In genomic region chr19:45878043-45878794, GRCh38 we compare ENCODE assay signal across 13 cellular contexts. TPM values are rescaled to one million over a fixed set of nuclear protein-coding genes. Genes with fewer than 3 reads are reported as not detected.
DNase-seq lines count a peak whose midpoint lies in the region; ATAC-seq, FAIRE-seq and TF ChIP-seq lines count a peak whose summit lies in the region.
"Had no signal": no experiment of that assay in that cellular context is flagged by ENCODE, and none has a peak within 500 bp of the region (broad histone marks: within the 10 kb centered on the region; RNA-seq: fewer than 3 reads in every experiment).

No MANE protein-coding gene starts in this region.

- H3K36me3 ChIP-seq in kidney (ENCODE audit: control insufficient read depth in 1 of 2, insufficient read depth in 2 of 2, low read length in 2 of 2): no peaks in the 10 kb centered on the region

- DNase-seq in DMS53 (lab: John Stamatoyannopoulos, UW): peak; percentile 90
- no peak for DNase-seq in natural killer cell
- DNase-seq in SKM-1 treated with dmso at 0.1 percent for 144 hours (lab: John Stamatoyannopoulos, UW; ENCODE audit: unreplicated experiment): no peak
- DNase-seq in kidney: no peak
- no peak for DNase-seq in NCI-H2227 treated with DMSO at 0.1 percent for 48 hours (lab: John Stamatoyannopoulos, UW)
- DNase-seq: activated B cell treated with CpG ODN at 0.5 μM for 24 hours, DMS 273 treated with DMSO at 0.1 percent for 48 hours, NCI-H146, OCI-M1 had no signal

- H3K4me1 Mint-ChIP-seq in activated T-helper 17 cell treated with anti-CD3 and anti-CD28 coated beads, Interleukin-2, amount 50 U/mL, for 72 hours: peaks cover 27% of the 10 kb centered on the region
- H3K4me1 Mint-ChIP-seq in natural killer cell: peaks cover 2 to 23% of the 10 kb centered on the region in 2 donors

- no peak for FAIRE-seq in kidney (lab: Jason Lieb, UNC)

- peaks cover 12% of the 10 kb centered on the region for H3K27me3 Mint-ChIP-seq in activated T-helper 17 cell treated with anti-CD3 and anti-CD28 coated beads, Interleukin-2, amount 50 U/mL, for 72 hours
- peaks cover 0 to 28% of the 10 kb centered on the region in 2 donors for H3K27me3 Mint-ChIP-seq in natural killer cell (ENCODE audit: low read depth in 2 of 2)

- H3K36me3 Mint-ChIP-seq in activated T-helper 17 cell treated with anti-CD3 and anti-CD28 coated beads, Interleukin-2, amount 50 U/mL, for 72 hours (ENCODE audit: low read depth): peaks cover 2% of the 10 kb centered on the region
- H3K36me3 Mint-ChIP-seq in natural killer cell: no peaks in the 10 kb centered on the region

- H3K4me3 Mint-ChIP-seq in activated T-helper 17 cell treated with anti-CD3 and anti-CD28 coated beads, Interleukin-2, amount 50 U/mL, for 72 hours: peak overlapping the region; percentile 7
- H3K4me3 Mint-ChIP-seq in natural killer cell: no peak overlapping the region
- H3K4me3 Mint-ChIP-seq: activated B cell treated with CpG ODN at 0.5 μM for 24 hours had no signal

- H3K4me3 ChIP-seq in kidney (ENCODE audit: low read length in 2 of 2): no peak overlapping the region

- no peak for TF ChIP-seq CTCF in natural killer cell (IDR thresholded peaks at IDR 0.05)
- no peak for TF ChIP-seq CTCF in kidney (IDR thresholded peaks at IDR 0.05; ENCODE audit: borderline replicate concordance, extremely low read depth, insufficient read depth)

- no peaks in the 10 kb centered on the region for H3K9me3 ChIP-seq in kidney (ENCODE audit: control insufficient read depth in 1 of 2, low read length in 2 of 2)

- intact Hi-C loops in natural killer cell (cut with micrococcal nuclease) (no loop called here), kidney (cut with DNase I) (no loop called here)

- peak; percentile 82 for ATAC-seq in activated T-helper 17 cell treated with anti-CD3 and anti-CD28 coated beads, Interleukin-2, amount 50 U/mL, for 72 hours (replicated peaks)
- ATAC-seq in natural killer cell: peak in 2 of 3 donors; percentile 3 to 28

- no peaks in the 10 kb centered on the region for H3K9me3 Mint-ChIP-seq in activated T-helper 17 cell treated with anti-CD3 and anti-CD28 coated beads, Interleukin-2, amount 50 U/mL, for 72 hours
- no peaks in the 10 kb centered on the region for H3K9me3 Mint-ChIP-seq in natural killer cell
- H3K9me3 Mint-ChIP-seq: activated B cell treated with CpG ODN at 0.5 μM for 24 hours had no signal

- H3K27ac ChIP-seq in kidney (ENCODE audit: low read depth in 2 of 2, low read length in 2 of 2): peak overlapping the region in 1 of 2 donors; percentile 5

- peaks cover 10 to 16% of the 10 kb centered on the region in 2 donors for H3K4me1 ChIP-seq in kidney (ENCODE audit: control insufficient read depth in 1 of 2, insufficient read depth in 1 of 2, low read depth in 1 of 2, low read length in 2 of 2)

- peak overlapping the region; percentile 1 for H3K27ac Mint-ChIP-seq in activated T-helper 17 cell treated with anti-CD3 and anti-CD28 coated beads, Interleukin-2, amount 50 U/mL, for 72 hours
- H3K27ac Mint-ChIP-seq in natural killer cell: peak overlapping the region in 1 of 2 donors; percentile 1
- H3K27ac Mint-ChIP-seq: activated B cell treated with CpG ODN at 0.5 μM for 24 hours had no signal

- H3K9ac ChIP-seq in kidney (ENCODE audit: low read length in 2 of 2): no peak overlapping the region

RNA-seq across cellular contexts. Expression of gene IRF2BP1, which starts 7.7 kb away (rescaled TPM):
- 10 to 100 TPM; 13.5 to 16.4 TPM for total RNA-seq in activated T-helper 17 cell treated with anti-CD3 and anti-CD28 coated beads, Interleukin-2, amount 50 U/mL, for 72 hours
- total RNA-seq in natural killer cell (10 to 100 TPM; 16.1 to 20.3 (median 19.6) TPM), kidney (23.2 TPM)
- polyA plus RNA-seq in kidney (ENCODE audit: insufficient read depth, low read depth, low replicate concordance): 18.2 TPM

RNA-seq across cellular contexts. Expression of gene FOXA3, which starts 14.1 kb away (rescaled TPM):
- total RNA-seq in activated T-helper 17 cell treated with anti-CD3 and anti-CD28 coated beads, Interleukin-2, amount 50 U/mL, for 72 hours: 1 to 10 TPM in 1 of 2 donors, under 1 TPM in 1; 0.32 to 1.9 TPM
- not detected for total RNA-seq in natural killer cell
- total RNA-seq in kidney: 3.7 TPM
- 1.8 TPM for polyA plus RNA-seq in kidney (ENCODE audit: insufficient read depth, low read depth, low replicate concordance)
- total RNA-seq: activated B cell treated with CpG ODN at 0.5 μM for 24 hours, fibroblast of villous mesenchyme, mononuclear cell, urinary bladder had no signal

RNA-seq across cellular contexts. Expression of gene SYMPK, which starts 15.3 kb away (rescaled TPM):
- 100 to 1,000 TPM in 1 of 2 donors, 10 to 100 TPM in 1; 98.2 to 122 TPM for total RNA-seq in activated T-helper 17 cell treated with anti-CD3 and anti-CD28 coated beads, Interleukin-2, amount 50 U/mL, for 72 hours
- total RNA-seq in natural killer cell (10 to 100 TPM; 86.4 to 94.8 (median 86.7) TPM), kidney (77.4 TPM)
- 61.5 TPM for polyA plus RNA-seq in kidney (ENCODE audit: insufficient read depth, low read depth, low replicate concordance)

RNA-seq across cellular contexts. Expression of gene MYPOP, which starts 24.2 kb away (rescaled TPM):
- 1 to 10 TPM; 7.4 to 7.6 TPM for total RNA-seq in activated T-helper 17 cell treated with anti-CD3 and anti-CD28 coated beads, Interleukin-2, amount 50 U/mL, for 72 hours
- 1 to 10 TPM; 7.0 to 8.4 (median 7.2) TPM for total RNA-seq in natural killer cell
- total RNA-seq in kidney: 6.7 TPM
- 11.7 TPM for polyA plus RNA-seq in kidney (ENCODE audit: insufficient read depth, low read depth, low replicate concordance)

RNA-seq across cellular contexts. Expression of gene NANOS2, which starts 36.4 kb away (rescaled TPM):
- total RNA-seq in activated T-helper 17 cell treated with anti-CD3 and anti-CD28 coated beads, Interleukin-2, amount 50 U/mL, for 72 hours: not detected
- not detected for total RNA-seq in natural killer cell
- not detected for total RNA-seq in kidney
- polyA plus RNA-seq in kidney (ENCODE audit: insufficient read depth, low read depth, low replicate concordance): not detected
- total RNA-seq: activated B cell treated with CpG ODN at 0.5 μM for 24 hours, fibroblast of villous mesenchyme, mononuclear cell, urinary bladder had no signal
- polyA plus RNA-seq: urinary bladder had no signal
